1 cellular context compared by ENCODE assay signal in genomic region chr14:100566586-100566985, GRCh38.
TF ChIP-seq lines count a peak whose summit lies in the region.

No MANE protein-coding gene starts in this region.

TF ChIP-seq in IMR-90, 13 proteins besides CTCF, POLR2A, EP300 and RAD21 (continued from another document):
- TF ChIP-seq, protein P1, sequence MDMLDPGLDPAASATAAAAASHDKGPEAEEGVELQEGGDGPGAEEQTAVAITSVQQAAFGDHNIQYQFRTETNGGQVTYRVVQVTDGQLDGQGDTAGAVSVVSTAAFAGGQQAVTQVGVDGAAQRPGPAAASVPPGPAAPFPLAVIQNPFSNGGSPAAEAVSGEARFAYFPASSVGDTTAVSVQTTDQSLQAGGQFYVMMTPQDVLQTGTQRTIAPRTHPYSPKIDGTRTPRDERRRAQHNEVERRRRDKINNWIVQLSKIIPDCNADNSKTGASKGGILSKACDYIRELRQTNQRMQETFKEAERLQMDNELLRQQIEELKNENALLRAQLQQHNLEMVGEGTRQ (IDR thresholded peaks at IDR 0.05; ENCODE audit: low read depth, low read length), result no peak
TF ChIP-seq in IMR-90: peak in this region for 0.
